ENCODE assay signal across 19 cellular contexts in genomic region chr2:133255363-133255762, GRCh38.
"Had no signal": no experiment of that assay in that cellular context is flagged by ENCODE, and none has a peak within 500 bp of the region (broad histone marks: within the 10 kb centered on the region; RNA-seq: fewer than 3 reads in every experiment).

No MANE protein-coding gene starts in this region.

- DNase-seq: colonic mucosa; dermis blood vessel endothelial cell; effector CD4-positive, alpha-beta T cell; endodermal cell; erythroblast; heart right ventricle; left cardiac atrium; left ventricle myocardium inferior; lower lobe of right lung; mesenchymal stem cell; naive B cell; nephron progenitor cell; psoas muscle; retina; right lobe of liver; stimulated activated CD4-positive, alpha-beta T cell treated with anti-CD3 and anti-CD28 coated beads, Interleukin-4, amount 100 ng/mL, for 1 hour; transverse colon had no signal

- H3K4me1 ChIP-seq: colonic mucosa, heart right ventricle, left ventricle myocardium inferior, lower lobe of right lung, parathyroid adenoma, psoas muscle, right lobe of liver, transverse colon had no signal

- H3K36me3 ChIP-seq: colonic mucosa, heart right ventricle, left ventricle myocardium inferior, lower lobe of right lung, right lobe of liver, thoracic aorta, transverse colon had no signal

- H3K27me3 ChIP-seq: colonic mucosa, heart right ventricle, right lobe of liver, transverse colon had no signal

- H3K4me3 ChIP-seq: colonic mucosa, heart right ventricle, left ventricle myocardium inferior, lower lobe of right lung, psoas muscle, right lobe of liver, thoracic aorta, transverse colon had no signal

- H3K27ac ChIP-seq: colonic mucosa, heart right ventricle, left ventricle myocardium inferior, lower lobe of right lung, parathyroid adenoma, psoas muscle, right lobe of liver, thoracic aorta, transverse colon had no signal

- H3K9me3 ChIP-seq: colonic mucosa, left ventricle myocardium inferior, lower lobe of right lung, psoas muscle, right lobe of liver, thoracic aorta, transverse colon had no signal
